In genomic region chr17:63774141-63774981, GRCh38 we compare ENCODE assay signal across 8 cellular contexts. TPM values are rescaled to one million over a fixed set of nuclear protein-coding genes. Genes with fewer than 3 reads are reported as not detected.
DNase-seq lines count a peak whose midpoint lies in the region; ATAC-seq, FAIRE-seq and TF ChIP-seq lines count a peak whose summit lies in the region.

TSS of gene DDX42 (plus strand) at chr17:63774170. CDS start at chr17:63787050, 12,880 bp downstream.

- WGBS in suprapubic skin = under 1% methylated on average over 51 of the region's 67 CpGs

- no peaks in the 10 kb centered on the region for H3K9me3 Mint-ChIP-seq in activated CD8-positive, alpha-beta T cell treated with anti-CD3 and anti-CD28 coated beads, Interleukin-2, amount 10 ng/mL, durations not matched to agents 7 days and 5 days (ENCODE audit: insufficient read depth)

- TF ChIP-seq EP300 in suprapubic skin (IDR thresholded peaks at IDR 0.05) = no peak

- POLR2A ChIA-PET in activated CD8-positive, alpha-beta T cell treated with anti-CD3 and anti-CD28 coated beads, Interleukin-2, amount 10 ng/mL, durations not matched to agents 7 days and 5 days (lab: Charles Lee) = interaction anchor here (0.6 to 6.0 kb wide), 27 partner anchors 9 to 246 kb away, joined by 3 to 64 read pairs (median 6); partner anchors contain the start of genes DCAF7, FTSJ3, ICAM2 and PSMC5

- H3K9me3 ChIP-seq in ES-I3 (ENCODE audit: control insufficient read depth, insufficient read depth, low read length) (no peaks in the 10 kb centered on the region), muscle layer of colon (ENCODE audit: low read length) (no peaks in the 10 kb centered on the region), suprapubic skin (no peaks in the 10 kb centered on the region)

- TF ChIP-seq CTCF in suprapubic skin (IDR thresholded peaks at IDR 0.05) = peak in 1 of 2 donors; percentile 15

- H3K4me3 ChIP-seq in muscle layer of colon (ENCODE audit: low read depth in 1 of 2, low read length in 2 of 2) (peak within 1 kb of the TSS; percentile 81 to 82), suprapubic skin (peak within 1 kb of the TSS; percentile 78)

- peaks cover 55% of the 10 kb centered on the region for H3K36me3 Mint-ChIP-seq in activated CD8-positive, alpha-beta T cell treated with anti-CD3 and anti-CD28 coated beads, Interleukin-2, amount 10 ng/mL, durations not matched to agents 7 days and 5 days (ENCODE audit: low read depth)

- peak within 1 kb of the TSS; percentile 98 for H3K4me3 Mint-ChIP-seq in activated CD8-positive, alpha-beta T cell treated with anti-CD3 and anti-CD28 coated beads, Interleukin-2, amount 10 ng/mL, durations not matched to agents 7 days and 5 days

- H3K36me3 ChIP-seq in ES-I3 (ENCODE audit: insufficient read depth, low read length) (peaks cover 8% of the 10 kb centered on the region; the same call in 1 of the 2 replicates), muscle layer of colon (ENCODE audit: insufficient read depth, low read length) (peaks cover 5% of the 10 kb centered on the region), suprapubic skin (peaks cover 11% of the 10 kb centered on the region)

- H3K27me3 Mint-ChIP-seq in activated CD8-positive, alpha-beta T cell treated with anti-CD3 and anti-CD28 coated beads, Interleukin-2, amount 10 ng/mL, durations not matched to agents 7 days and 5 days (ENCODE audit: low read depth) = no peaks in the 10 kb centered on the region

- FAIRE-seq in H54 (lab: Jason Lieb, UNC) = no peak

- H3K27ac ChIP-seq in epithelial cell of prostate (peak within 1 kb of the TSS; percentile 95), muscle layer of colon (ENCODE audit: low read depth, low read length) (peak within 1 kb of the TSS; percentile 93), suprapubic skin (peak within 1 kb of the TSS; percentile 97)

- TF ChIP-seq POLR2A in H54 (IDR thresholded peaks at IDR 0.05; ENCODE audit: low read depth, low read length) (peak; percentile 87), suprapubic skin (IDR thresholded peaks at IDR 0.05) (peak in 1 of 2 donors; percentile 30)

- peaks cover 51% of the 10 kb centered on the region for H3K4me1 Mint-ChIP-seq in activated CD8-positive, alpha-beta T cell treated with anti-CD3 and anti-CD28 coated beads, Interleukin-2, amount 10 ng/mL, durations not matched to agents 7 days and 5 days (ENCODE audit: low read depth)

- peak within 1 kb of the TSS; percentile 100 for H3K27ac Mint-ChIP-seq in activated CD8-positive, alpha-beta T cell treated with anti-CD3 and anti-CD28 coated beads, Interleukin-2, amount 10 ng/mL, durations not matched to agents 7 days and 5 days

- ATAC-seq in activated CD8-positive, alpha-beta T cell treated with anti-CD3 and anti-CD28 coated beads, Interleukin-2, amount 10 ng/mL, durations not matched to agents 7 days and 5 days = peak; percentile 18

- H3K4me1 ChIP-seq in ES-I3 (ENCODE audit: insufficient read depth, low read length) = peaks cover 4% of the 10 kb centered on the region
- H3K4me1 ChIP-seq in muscle layer of colon (ENCODE audit: insufficient read depth, low read length) = peaks cover 35% of the 10 kb centered on the region
- peaks cover 50% of the 10 kb centered on the region for H3K4me1 ChIP-seq in suprapubic skin

- peak within 1 kb of the TSS; percentile 78 for H3K9ac ChIP-seq in ES-I3 (ENCODE audit: low read depth, low read length)
- peak within 1 kb of the TSS; percentile 98 for H3K9ac ChIP-seq in muscle layer of colon (ENCODE audit: low read length)

- H3K27me3 ChIP-seq in muscle layer of colon (ENCODE audit: control insufficient read depth in 1 of 2, insufficient read depth in 2 of 2, low read length in 2 of 2) (no peaks in the 10 kb centered on the region), suprapubic skin (no peaks in the 10 kb centered on the region)

- CTCF ChIA-PET in activated CD8-positive, alpha-beta T cell treated with anti-CD3 and anti-CD28 coated beads, Interleukin-2, amount 10 ng/mL, durations not matched to agents 7 days and 5 days (lab: Charles Lee) = interaction anchor here (0.6 to 3.5 kb wide), 24 partner anchors 9 to 144 kb away, joined by 3 to 15 read pairs (median 4); partner anchors contain the start of gene STRADA

- DNase-seq in H54 (ENCODE audit: insufficient read length, low spot score) = peak; percentile 44
- DNase-seq in NCI-H2171 treated with DMSO at 0.1 percent for 48 hours (lab: John Stamatoyannopoulos, UW) = peak; percentile 57
- DNase-seq in activated CD8-positive, alpha-beta T cell treated with anti-CD3 and anti-CD28 coated beads, Interleukin-2, amount 10 ng/mL, durations not matched to agents 7 days and 5 days = no peak
- no peak for DNase-seq in epithelial cell of prostate (ENCODE audit: low read depth, low spot score)
- DNase-seq in suprapubic skin (ENCODE audit: low spot score in 2 of 2) = peak; percentile 93 to 94
- DNase-seq in KG1 (lab: John Stamatoyannopoulos, UW) = no peak

RNA-seq across cellular contexts. Expression of gene DDX42, which starts in this region (rescaled TPM):
- 100 to 1,000 TPM; 106 to 116 TPM for total RNA-seq in activated CD8-positive, alpha-beta T cell treated with anti-CD3 and anti-CD28 coated beads, Interleukin-2, amount 10 ng/mL, durations not matched to agents 7 days and 5 days
- 100 to 1,000 TPM in 2 of 4 donors, 10 to 100 TPM in 2; 56.9 to 222 (median 84.9) TPM for total RNA-seq in suprapubic skin

Comparison
In these comparisons a context has a peak if more than half of its experiments do, and no peak if none do; other contexts are left out.
1. DNase-seq: peak in H54 (single experiment), NCI-H2171 treated with DMSO at 0.1 percent for 48 hours (single experiment) and suprapubic skin (2 of 2); none in activated CD8-positive, alpha-beta T cell treated with anti-CD3 and anti-CD28 coated beads, Interleukin-2, amount 10 ng/mL, durations not matched to agents 7 days and 5 days (single experiment), epithelial cell of prostate (single experiment) and KG1 (single experiment).
2. Peak in every context shown above with its lines, with median percentiles within 50 percentile points of each other: H3K27ac ChIP-seq.